In the genomic region with DNA sequence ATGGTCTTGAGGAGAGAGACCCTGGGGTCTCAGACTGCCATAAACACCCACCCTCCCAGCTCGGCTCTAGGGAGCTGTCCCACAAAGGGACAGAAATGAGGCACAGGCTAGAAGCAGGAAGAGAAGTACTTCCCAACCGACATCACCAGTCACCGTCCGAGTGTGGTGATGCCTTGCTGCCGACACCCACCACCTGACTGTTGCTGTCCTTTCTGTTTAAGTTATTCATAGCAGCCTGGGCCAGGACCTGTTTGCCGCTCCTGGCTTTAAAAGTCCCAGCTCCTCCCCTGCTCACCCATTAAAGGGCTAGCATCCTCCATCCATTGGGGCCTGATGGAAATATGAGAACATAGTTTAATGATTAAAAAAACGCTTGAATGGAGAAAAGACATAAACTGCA, we compare ENCODE assay signal across 13 cellular contexts. TPM values are rescaled to one million over a fixed set of nuclear protein-coding genes. Genes with fewer than 3 reads are reported as not detected.
DNase-seq lines count a peak whose midpoint lies in the region; ATAC-seq and TF ChIP-seq lines count a peak whose summit lies in the region.
"Had no signal": no experiment of that assay in that cellular context is flagged by ENCODE, and none has a peak within 500 bp of the region (broad histone marks: within the 10 kb centered on the region; RNA-seq: fewer than 3 reads in every experiment).

No MANE protein-coding gene starts in this region.

- H3K27ac ChIP-seq in IMR-90 (ENCODE audit: insufficient read depth, low read length), result no peak overlapping the region

- BruUV-seq in IMR-90 (replicated peaks; lab: Mats Ljungman, UMichigan), result no TSS peak

- H3K4me1 ChIP-seq in IMR-90 (ENCODE audit: control insufficient read depth, insufficient read depth, low read length), result no peaks in the 10 kb centered on the region

- H2AK5ac ChIP-seq in IMR-90 (ENCODE audit: low read depth, low read length), result no peak overlapping the region

- H2BK15ac ChIP-seq in IMR-90 (ENCODE audit: low read depth, low read length), result no peak overlapping the region

- no peak for TF ChIP-seq POLR2A in IMR-90 (IDR thresholded peaks at IDR 0.05; ENCODE audit: low read depth, low read length)

- no CpG with 5 or more reads among the region's 7 CpGs for WGBS in IMR-90 (ENCODE audit: extremely low coverage in 2 of 2, insufficient read length in 1 of 2), 2 experiments

- no peak overlapping the region for H3K4me3 ChIP-seq in IMR-90 (ENCODE audit: insufficient read depth, low read depth, low read length)

- H4K8ac ChIP-seq in IMR-90 (ENCODE audit: low read depth in 2 of 2, low read length in 2 of 2), result no peak overlapping the region

- H3K79me1 ChIP-seq in IMR-90 (ENCODE audit: low read depth in 1 of 2, low read length in 2 of 2), result no peaks in the 10 kb centered on the region

- in situ Hi-C loops in IMR-90 (cut with MboI; ENCODE audit: low sequenced_read_pairs), result no loop called here

- peaks cover 11% of the 10 kb centered on the region for H3K36me3 Mint-ChIP-seq in activated CD8-positive, alpha-beta memory T cell treated with anti-CD3 and anti-CD28 coated beads, Interleukin-2, amount 10 ng/mL, durations not matched to agents 7 days and 5 days
- H3K36me3 Mint-ChIP-seq in activated naive CD8-positive, alpha-beta T cell treated with anti-CD3 and anti-CD28 coated beads, Interleukin-2, amount 50 U/mL, for 24 hours (ENCODE audit: low read depth), result no peaks in the 10 kb centered on the region
- H3K36me3 Mint-ChIP-seq in stimulated activated memory B cell treated with anti-CD40 and anti-IgM and Interleukin-4, amounts not matched to agents 10 μg/mL and 1 μg/mL and 100 μg/mL, for 72 hours, result peaks cover 22% of the 10 kb centered on the region

- no peaks in the 10 kb centered on the region for H3K36me3 ChIP-seq in IMR-90 (ENCODE audit: control insufficient read depth, insufficient read depth, low read length)

- no peak for TF ChIP-seq RAD21 in IMR-90 (IDR thresholded peaks at IDR 0.05; ENCODE audit: low read length)

- H3K4me1 Mint-ChIP-seq in activated CD8-positive, alpha-beta memory T cell treated with anti-CD3 and anti-CD28 coated beads, Interleukin-2, amount 10 ng/mL, durations not matched to agents 7 days and 5 days, result peaks cover 76% of the 10 kb centered on the region
- H3K4me1 Mint-ChIP-seq in activated naive CD8-positive, alpha-beta T cell treated with anti-CD3 and anti-CD28 coated beads, Interleukin-2, amount 50 U/mL, for 24 hours, result peaks cover 81% of the 10 kb centered on the region
- peaks cover 72% of the 10 kb centered on the region for H3K4me1 Mint-ChIP-seq in stimulated activated memory B cell treated with anti-CD40 and anti-IgM and Interleukin-4, amounts not matched to agents 10 μg/mL and 1 μg/mL and 100 μg/mL, for 72 hours

- H4K20me1 ChIP-seq in IMR-90 (ENCODE audit: insufficient read depth, low read length), result no peaks in the 10 kb centered on the region

- peak; percentile 54 for ATAC-seq in activated CD8-positive, alpha-beta memory T cell treated with anti-CD3 and anti-CD28 coated beads, Interleukin-2, amount 10 ng/mL, durations not matched to agents 7 days and 5 days
- ATAC-seq in IMR-90 (ENCODE audit: low read depth), result no peak
- peak; percentile 69 for ATAC-seq in activated naive CD8-positive, alpha-beta T cell treated with anti-CD3 and anti-CD28 coated beads, Interleukin-2, amount 50 U/mL, for 24 hours
- ATAC-seq in stimulated activated memory B cell treated with anti-CD40 and anti-IgM and Interleukin-4, amounts not matched to agents 10 μg/mL and 1 μg/mL and 100 μg/mL, for 72 hours, result peak; percentile 80
- no peak for ATAC-seq in Right ventricle myocardium inferior

- peak; percentile 77 for DNase-seq in activated CD8-positive, alpha-beta memory T cell treated with anti-CD3 and anti-CD28 coated beads, Interleukin-2, amount 10 ng/mL, durations not matched to agents 7 days and 5 days
- no peak for DNase-seq in activated CD8-positive, alpha-beta memory T cell treated with anti-CD3 and anti-CD28 coated beads, Interleukin-2, amount 50 U/mL, for 4 hours
- DNase-seq in IMR-90 (no peak), Right ventricle myocardium inferior (ENCODE audit: missing footprints) (no peak), NOMO-1 (lab: John Stamatoyannopoulos, UW; ENCODE audit: unreplicated experiment in 2 of 2) (no peak), NCI-H1092 treated with DMSO at 0.1 percent for 48 hours (lab: John Stamatoyannopoulos, UW) (no peak)
- DNase-seq in activated naive CD8-positive, alpha-beta T cell treated with anti-CD3 and anti-CD28 coated beads, Interleukin-2, amount 50 U/mL, for 24 hours, result peak; percentile 55
- DNase-seq: amniotic stem cell, GF-D8, head of caudate nucleus, NCI-H187 treated with DMSO at 0.1 percent for 48 hours, right cardiac atrium had no signal

- no peak overlapping the region for H3K4me2 ChIP-seq in IMR-90 (ENCODE audit: low read depth, low read length)

- H3K4me3 Mint-ChIP-seq in activated CD8-positive, alpha-beta memory T cell treated with anti-CD3 and anti-CD28 coated beads, Interleukin-2, amount 10 ng/mL, durations not matched to agents 7 days and 5 days, result peak overlapping the region; percentile 60
- peak overlapping the region; percentile 73 for H3K4me3 Mint-ChIP-seq in activated naive CD8-positive, alpha-beta T cell treated with anti-CD3 and anti-CD28 coated beads, Interleukin-2, amount 50 U/mL, for 24 hours
- peak overlapping the region; percentile 58 for H3K4me3 Mint-ChIP-seq in stimulated activated memory B cell treated with anti-CD40 and anti-IgM and Interleukin-4, amounts not matched to agents 10 μg/mL and 1 μg/mL and 100 μg/mL, for 72 hours

- TF ChIP-seq CTCF in IMR-90 (conservative IDR thresholded peaks at IDR 0.05; ENCODE audit: low read depth, low read length), result no peak

- no peak overlapping the region for H2AK9ac ChIP-seq in IMR-90 (replicated peaks; ENCODE audit: low read depth, low read length, poor library complexity)

- H3K18ac ChIP-seq in IMR-90 (ENCODE audit: low read depth, low read length), result no peak overlapping the region

- no peak overlapping the region for H2BK20ac ChIP-seq in IMR-90 (ENCODE audit: low read depth, low read length)

- no peaks in the 10 kb centered on the region; the same call in 1 of the 2 replicates for H3K9me1 ChIP-seq in IMR-90 (ENCODE audit: insufficient read depth, low read length)

- H3K14ac ChIP-seq in IMR-90 (replicated peaks; ENCODE audit: low read depth, low read length), result no peak overlapping the region

- intact Hi-C loops in IMR-90 (cut with micrococcal nuclease), result no loop called here
- intact Hi-C loops in Right ventricle myocardium inferior (cut with DNase I), result no loop called here

- H2BK120ac ChIP-seq in IMR-90 (ENCODE audit: low read depth, low read length), result no peak overlapping the region

- H3K9me3 ChIP-seq in IMR-90 (ENCODE audit: control insufficient read depth, insufficient read depth, low read length), result no peaks in the 10 kb centered on the region

- no peaks in the 10 kb centered on the region for H3K9me3 Mint-ChIP-seq in activated CD8-positive, alpha-beta memory T cell treated with anti-CD3 and anti-CD28 coated beads, Interleukin-2, amount 10 ng/mL, durations not matched to agents 7 days and 5 days (ENCODE audit: low read depth)
- H3K9me3 Mint-ChIP-seq in activated naive CD8-positive, alpha-beta T cell treated with anti-CD3 and anti-CD28 coated beads, Interleukin-2, amount 50 U/mL, for 24 hours, result no peaks in the 10 kb centered on the region
- H3K9me3 Mint-ChIP-seq in stimulated activated memory B cell treated with anti-CD40 and anti-IgM and Interleukin-4, amounts not matched to agents 10 μg/mL and 1 μg/mL and 100 μg/mL, for 72 hours, result peaks cover 5% of the 10 kb centered on the region

- no peaks in the 10 kb centered on the region for H3K27me3 Mint-ChIP-seq in activated CD8-positive, alpha-beta memory T cell treated with anti-CD3 and anti-CD28 coated beads, Interleukin-2, amount 10 ng/mL, durations not matched to agents 7 days and 5 days
- H3K27me3 Mint-ChIP-seq in activated naive CD8-positive, alpha-beta T cell treated with anti-CD3 and anti-CD28 coated beads, Interleukin-2, amount 50 U/mL, for 24 hours, result no peaks in the 10 kb centered on the region
- no peaks in the 10 kb centered on the region for H3K27me3 Mint-ChIP-seq in stimulated activated memory B cell treated with anti-CD40 and anti-IgM and Interleukin-4, amounts not matched to agents 10 μg/mL and 1 μg/mL and 100 μg/mL, for 72 hours

- POLR2A ChIA-PET in IMR-90 (lab: Charles Lee; ENCODE audit: unreplicated experiment), result no interaction called here

- peak overlapping the region; percentile 39 for H2AFZ ChIP-seq in IMR-90 (replicated peaks; ENCODE audit: low read length, poor library complexity)

- H3K23ac ChIP-seq in IMR-90 (ENCODE audit: low read depth, low read length), result no peak overlapping the region

- H3K56ac ChIP-seq in IMR-90 (ENCODE audit: extremely low read depth, insufficient read depth, low read length), result no peak overlapping the region

- CTCF ChIA-PET in activated CD8-positive, alpha-beta memory T cell treated with anti-CD3 and anti-CD28 coated beads, Interleukin-2, amount 10 ng/mL, durations not matched to agents 7 days and 5 days (lab: Charles Lee), result interaction anchor here (0.9 to 8.3 kb wide), 12 partner anchors 9 to 99 kb away, joined by 3 to 121 read pairs (median 6); a partner anchor contains a TSS
- CTCF ChIA-PET in IMR-90 (lab: Yijun Ruan, JAX), result no interaction called here

- no peak overlapping the region for H4K5ac ChIP-seq in IMR-90 (ENCODE audit: low read depth, low read length)

- H4K91ac ChIP-seq in IMR-90 (ENCODE audit: insufficient read depth, low read depth, low read length), result no peak overlapping the region

- no peak overlapping the region for H3K9ac ChIP-seq in IMR-90 (ENCODE audit: low read depth, low read length)

- dilution Hi-C loops in IMR-90 (cut with HindIII; ENCODE audit: low sequenced_read_pairs, unreplicated experiment), result no loop called here

- H3K27me3 ChIP-seq in IMR-90 (ENCODE audit: control insufficient read depth, insufficient read depth, low read length), result peaks cover 32% of the 10 kb centered on the region

- no peak overlapping the region for H2BK5ac ChIP-seq in IMR-90 (ENCODE audit: low read depth, low read length, poor library complexity, severe bottlenecking)

- no peak overlapping the region for H3K4ac ChIP-seq in IMR-90 (ENCODE audit: low read depth, low read length)

- peak overlapping the region; percentile 92 for H3K27ac Mint-ChIP-seq in activated CD8-positive, alpha-beta memory T cell treated with anti-CD3 and anti-CD28 coated beads, Interleukin-2, amount 10 ng/mL, durations not matched to agents 7 days and 5 days
- peak overlapping the region; percentile 90 for H3K27ac Mint-ChIP-seq in activated naive CD8-positive, alpha-beta T cell treated with anti-CD3 and anti-CD28 coated beads, Interleukin-2, amount 50 U/mL, for 24 hours
- peak overlapping the region; percentile 91 for H3K27ac Mint-ChIP-seq in stimulated activated memory B cell treated with anti-CD40 and anti-IgM and Interleukin-4, amounts not matched to agents 10 μg/mL and 1 μg/mL and 100 μg/mL, for 72 hours

RNA-seq across cellular contexts. Expression of a gene that starts 13.2 kb away (rescaled TPM):
- total RNA-seq in activated CD8-positive, alpha-beta memory T cell treated with anti-CD3 and anti-CD28 coated beads, Interleukin-2, amount 10 ng/mL, durations not matched to agents 7 days and 5 days, result 10 to 100 TPM; 76.7 to 95.8 TPM
- 32.6 and 33.1 TPM in 2 replicates for total RNA-seq in IMR-90 (2012; rRNA removed)
- polyA plus RNA-seq in IMR-90 (2012; rRNA removed), result 27.6 and 30.8 TPM in 2 replicates
- 17.1 and 22.3 TPM in 2 replicates for polyA plus RNA-seq in IMR-90 (2012; cell fraction: cytosol; rRNA removed)
- polyA plus RNA-seq in IMR-90 (2012; cell fraction: nucleus; rRNA removed; ENCODE audit: low replicate concordance), result 66.4 and 75.7 TPM in 2 replicates
- total RNA-seq in Right ventricle myocardium inferior, result 40.5 TPM

RNA-seq across cellular contexts. Expression of a gene that starts 34.4 kb away (rescaled TPM):
- 10 to 100 TPM; 17.2 to 38.4 TPM for total RNA-seq in activated CD8-positive, alpha-beta memory T cell treated with anti-CD3 and anti-CD28 coated beads, Interleukin-2, amount 10 ng/mL, durations not matched to agents 7 days and 5 days
- not detected in 2 replicates for total RNA-seq in IMR-90 (2012; rRNA removed)
- polyA plus RNA-seq in IMR-90 (2012; rRNA removed), result 0.10 and 0.14 TPM in 2 replicates
- 0.08 and 0.15 TPM in 2 replicates for polyA plus RNA-seq in IMR-90 (2012; cell fraction: cytosol; rRNA removed)
- polyA plus RNA-seq in IMR-90 (2012; cell fraction: nucleus; rRNA removed; ENCODE audit: low replicate concordance), result 0.77 and 0.94 TPM in 2 replicates
- 3.3 TPM for total RNA-seq in Right ventricle myocardium inferior

RNA-seq across cellular contexts. Expression of a gene that starts 34.6 kb away (rescaled TPM):
- total RNA-seq in activated CD8-positive, alpha-beta memory T cell treated with anti-CD3 and anti-CD28 coated beads, Interleukin-2, amount 10 ng/mL, durations not matched to agents 7 days and 5 days, result 1,000 to 10,000 TPM; 6,920 to 7,161 TPM
- total RNA-seq in IMR-90 (2012; rRNA removed) (716 and 895 TPM in 2 replicates), Right ventricle myocardium inferior (1,155 TPM)
- 2,100 and 3,394 TPM in 2 replicates for polyA plus RNA-seq in IMR-90 (2012; rRNA removed)
- polyA plus RNA-seq in IMR-90 (2012; cell fraction: cytosol; rRNA removed), result 680 and 780 TPM in 2 replicates
- 146 and 966 TPM in 2 replicates for polyA plus RNA-seq in IMR-90 (2012; cell fraction: nucleus; rRNA removed; ENCODE audit: low replicate concordance)

RNA-seq across cellular contexts. Expression of a gene that starts 59.7 kb away (rescaled TPM):
- total RNA-seq in activated CD8-positive, alpha-beta memory T cell treated with anti-CD3 and anti-CD28 coated beads, Interleukin-2, amount 10 ng/mL, durations not matched to agents 7 days and 5 days, result 10 to 100 TPM; 79.1 to 79.4 TPM
- total RNA-seq in IMR-90 (2012; rRNA removed), result 7.7 and 8.1 TPM in 2 replicates
- polyA plus RNA-seq in IMR-90 (2012; rRNA removed), result 4.5 and 5.3 TPM in 2 replicates
- 6.3 and 7.1 TPM in 2 replicates for polyA plus RNA-seq in IMR-90 (2012; cell fraction: cytosol; rRNA removed)
- 3.0 and 5.7 TPM in 2 replicates for polyA plus RNA-seq in IMR-90 (2012; cell fraction: nucleus; rRNA removed; ENCODE audit: low replicate concordance)
- total RNA-seq in Right ventricle myocardium inferior, result 51.9 TPM

Comparison
In these comparisons a context has a peak if more than half of its experiments do, and no peak if none do; other contexts are left out.
1. DNase-seq: peak in activated CD8-positive, alpha-beta memory T cell treated with anti-CD3 and anti-CD28 coated beads, Interleukin-2, amount 10 ng/mL, durations not matched to agents 7 days and 5 days (single experiment) and activated naive CD8-positive, alpha-beta T cell treated with anti-CD3 and anti-CD28 coated beads, Interleukin-2, amount 50 U/mL, for 24 hours (single experiment); none in activated CD8-positive, alpha-beta memory T cell treated with anti-CD3 and anti-CD28 coated beads, Interleukin-2, amount 50 U/mL, for 4 hours (single experiment), IMR-90 (single experiment), Right ventricle myocardium inferior (single experiment), NOMO-1 (0 of 2) and NCI-H1092 treated with DMSO at 0.1 percent for 48 hours (single experiment).
2. ATAC-seq: peak in activated CD8-positive, alpha-beta memory T cell treated with anti-CD3 and anti-CD28 coated beads, Interleukin-2, amount 10 ng/mL, durations not matched to agents 7 days and 5 days (single experiment), activated naive CD8-positive, alpha-beta T cell treated with anti-CD3 and anti-CD28 coated beads, Interleukin-2, amount 50 U/mL, for 24 hours (single experiment) and stimulated activated memory B cell treated with anti-CD40 and anti-IgM and Interleukin-4, amounts not matched to agents 10 μg/mL and 1 μg/mL and 100 μg/mL, for 72 hours (single experiment); none in IMR-90 (single experiment) and Right ventricle myocardium inferior (single experiment).
3. Peak in every context shown above with its lines, with median percentiles within 50 percentile points of each other: H3K27ac Mint-ChIP-seq and H3K4me3 Mint-ChIP-seq.